Comparison of ENCODE assay signal across 10 cellular contexts in the genomic region with DNA sequence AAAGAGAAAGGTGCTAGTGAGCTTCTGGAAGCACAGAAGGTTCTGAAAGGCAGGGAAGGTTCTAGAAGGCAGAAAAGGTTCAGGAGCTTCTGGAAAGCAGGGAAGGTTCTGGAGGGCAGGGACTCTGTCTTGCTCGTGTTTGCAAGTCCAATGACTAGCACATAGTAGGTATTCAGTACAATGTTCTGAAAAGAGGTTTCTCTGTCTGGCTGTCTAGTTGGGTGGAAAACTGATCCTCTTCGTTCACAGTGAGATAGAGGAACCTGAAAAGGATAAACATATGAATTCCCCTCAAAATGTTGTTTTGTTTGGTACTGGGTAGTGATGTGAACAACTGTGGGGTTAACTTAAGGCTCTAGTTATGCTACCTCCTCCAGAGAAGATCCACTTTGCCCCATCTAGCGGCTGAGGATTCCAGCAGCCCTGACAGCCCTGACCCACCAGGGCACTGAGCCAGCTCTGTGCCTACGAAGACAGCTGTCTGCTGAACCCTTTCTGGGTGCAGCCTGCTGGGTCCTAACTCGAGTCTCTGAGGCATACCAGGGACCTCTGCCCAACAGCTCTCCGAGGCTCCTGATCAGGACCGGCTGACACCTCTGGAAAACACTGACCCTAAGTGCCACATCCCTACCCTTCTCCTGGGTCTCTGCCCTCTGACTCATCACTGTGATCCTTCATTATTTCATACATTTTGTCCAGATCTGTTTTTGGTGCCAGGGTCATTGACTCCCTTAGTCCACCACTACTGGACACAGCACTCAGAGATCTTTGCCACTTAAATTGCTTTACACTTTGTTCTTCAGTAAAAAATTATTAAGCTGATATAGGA. TPM values are rescaled to one million over a fixed set of nuclear protein-coding genes. Genes with fewer than 3 reads are reported as not detected.
A peak's percentile ranks its signal among the peaks of the same experiment; 100 is the strongest.
DNase-seq lines count a peak whose midpoint lies in the region; ATAC-seq and TF ChIP-seq lines count a peak whose summit lies in the region.
"Had no signal": no experiment of that assay in that cellular context is flagged by ENCODE, and none has a peak within 500 bp of the region (broad histone marks: within the 10 kb centered on the region; RNA-seq: fewer than 3 reads in every experiment).

No MANE protein-coding gene starts in this region.

- DNase-seq in Ammon's horn (ENCODE audit: low spot score) (peak; percentile 62), HEK293T (ENCODE audit: extremely low spot score) (peak; percentile 44), NCI-H69 (lab: John Stamatoyannopoulos, UW) (peak; percentile 70), endodermal cell (peak; percentile 72), inferior parietal cortex (ENCODE audit: extremely low spot score) (no peak)
- no peak for DNase-seq in T-helper 2 cell treated with Interferon-gamma antibody and Interleukin-4, amounts not matched to agents 5 μg/mL and 100 μg/mL, for 36 hours (ENCODE audit: low spot score)
- no peak for DNase-seq in CD4-positive, alpha-beta memory T cell
- DNase-seq: NCI-H1048 had no signal

- CTCF ChIA-PET in HEK293T (lab: Yijun Ruan, JAX): interaction anchor here (1.4 kb wide), 1 partner anchor 10 kb away, joined by 3 read pairs; no protein-coding TSS in a partner anchor
- CTCF ChIA-PET in CD4-positive, alpha-beta memory T cell (lab: Charles Lee; ENCODE audit: partially characterized antibody): no interaction called here

- intact Hi-C loops in CD4-positive, alpha-beta memory T cell (cut with micrococcal nuclease): no loop called here

- POLR2A ChIA-PET in HEK293T (lab: Yijun Ruan, JAX): no interaction called here
- POLR2A ChIA-PET in CD4-positive, alpha-beta memory T cell (lab: Charles Lee; ENCODE audit: partially characterized antibody): no interaction called here

- no peak overlapping the region for H3K9ac ChIP-seq in endodermal cell (ENCODE audit: extremely low read depth, low read length, poor library complexity, severe bottlenecking)

- H3K36me3 Mint-ChIP-seq in endodermal cell (ENCODE audit: low read depth): no peaks in the 10 kb centered on the region
- no peaks in the 10 kb centered on the region for H3K36me3 Mint-ChIP-seq in T-helper 2 cell treated with Interferon-gamma antibody and Interleukin-4, amounts not matched to agents 5 μg/mL and 100 μg/mL, for 36 hours (ENCODE audit: low read depth)
- H3K36me3 Mint-ChIP-seq in CD4-positive, alpha-beta memory T cell: no peaks in the 10 kb centered on the region
- H3K36me3 Mint-ChIP-seq: activated naive CD4-positive, alpha-beta T cell treated with anti-CD3 and anti-CD28 coated beads, Interleukin-2, amount 50 U/mL, for 72 hours had no signal

- no peak overlapping the region for H3K4me3 Mint-ChIP-seq in endodermal cell
- H3K4me3 Mint-ChIP-seq in T-helper 2 cell treated with Interferon-gamma antibody and Interleukin-4, amounts not matched to agents 5 μg/mL and 100 μg/mL, for 36 hours: no peak overlapping the region
- no peak overlapping the region for H3K4me3 Mint-ChIP-seq in CD4-positive, alpha-beta memory T cell

- peak; percentile 56 for TF ChIP-seq CTCF in endodermal cell (conservative IDR thresholded peaks at IDR 0.05)

- H3K27me3 Mint-ChIP-seq in endodermal cell (ENCODE audit: insufficient read depth): peaks cover 33% of the 10 kb centered on the region
- peaks cover 9% of the 10 kb centered on the region for H3K27me3 Mint-ChIP-seq in T-helper 2 cell treated with Interferon-gamma antibody and Interleukin-4, amounts not matched to agents 5 μg/mL and 100 μg/mL, for 36 hours (ENCODE audit: low read depth)
- peaks cover 12 to 14% of the 10 kb centered on the region in 2 donors for H3K27me3 Mint-ChIP-seq in CD4-positive, alpha-beta memory T cell

- H3K27ac Mint-ChIP-seq in endodermal cell: no peak overlapping the region
- H3K27ac Mint-ChIP-seq in T-helper 2 cell treated with Interferon-gamma antibody and Interleukin-4, amounts not matched to agents 5 μg/mL and 100 μg/mL, for 36 hours: no peak overlapping the region
- no peak overlapping the region for H3K27ac Mint-ChIP-seq in CD4-positive, alpha-beta memory T cell
- H3K27ac Mint-ChIP-seq: activated naive CD4-positive, alpha-beta T cell treated with anti-CD3 and anti-CD28 coated beads, Interleukin-2, amount 50 U/mL, for 72 hours had no signal

- H3K4me3 ChIP-seq in endodermal cell (ENCODE audit: low read length): no peak overlapping the region
- no peak overlapping the region for H3K4me3 ChIP-seq in CD4-positive, alpha-beta memory T cell (ENCODE audit: low read length in 2 of 2)

- peaks cover 63% of the 10 kb centered on the region for H3K9me3 ChIP-seq in endodermal cell (ENCODE audit: control insufficient read depth, low read length)
- no peaks in the 10 kb centered on the region for H3K9me3 ChIP-seq in CD4-positive, alpha-beta memory T cell (ENCODE audit: control insufficient read depth in 1 of 2, low read length in 2 of 2)

- H3K4me1 ChIP-seq in endodermal cell (ENCODE audit: control insufficient read depth, insufficient read depth, low read length): no peaks in the 10 kb centered on the region
- H3K4me1 ChIP-seq in CD4-positive, alpha-beta memory T cell (ENCODE audit: insufficient read depth, low read length): no peaks in the 10 kb centered on the region

- 53 to 55% methylated on average over 6 to 7 of the region's 7 CpGs for WGBS in endodermal cell (ENCODE audit: insufficient coverage in 1 of 2, insufficient read length in 1 of 2), 2 experiments

- H3K36me3 ChIP-seq in endodermal cell (ENCODE audit: control insufficient read depth, insufficient read depth, low read length): no peaks in the 10 kb centered on the region
- H3K36me3 ChIP-seq in CD4-positive, alpha-beta memory T cell (ENCODE audit: insufficient read depth, low read length): no peaks in the 10 kb centered on the region

- peaks cover under 1% of the 10 kb centered on the region for H3K4me1 Mint-ChIP-seq in endodermal cell
- H3K4me1 Mint-ChIP-seq in T-helper 2 cell treated with Interferon-gamma antibody and Interleukin-4, amounts not matched to agents 5 μg/mL and 100 μg/mL, for 36 hours (ENCODE audit: low read depth): no peaks in the 10 kb centered on the region
- H3K4me1 Mint-ChIP-seq in CD4-positive, alpha-beta memory T cell: peaks cover 0 to 4% (median 0%) of the 10 kb centered on the region in 4 donors

- H3K27me3 ChIP-seq in endodermal cell (ENCODE audit: control insufficient read depth, insufficient read depth, low read length, poor library complexity, severe bottlenecking): no peaks in the 10 kb centered on the region
- H3K27me3 ChIP-seq in CD4-positive, alpha-beta memory T cell (ENCODE audit: insufficient read depth, low read length): no peaks in the 10 kb centered on the region

- H3K27ac ChIP-seq in endodermal cell (ENCODE audit: low read depth, low read length): no peak overlapping the region
- no peak overlapping the region for H3K27ac ChIP-seq in CD4-positive, alpha-beta memory T cell (ENCODE audit: low read depth, low read length)

- ATAC-seq in HG03442 (IDR thresholded peaks at IDR 0.05; ENCODE audit: unreplicated experiment): no peak

- peaks cover 2% of the 10 kb centered on the region for H3K9me3 Mint-ChIP-seq in endodermal cell
- no peaks in the 10 kb centered on the region for H3K9me3 Mint-ChIP-seq in T-helper 2 cell treated with Interferon-gamma antibody and Interleukin-4, amounts not matched to agents 5 μg/mL and 100 μg/mL, for 36 hours
- no peaks in the 10 kb centered on the region for H3K9me3 Mint-ChIP-seq in CD4-positive, alpha-beta memory T cell
- H3K9me3 Mint-ChIP-seq: activated naive CD4-positive, alpha-beta T cell treated with anti-CD3 and anti-CD28 coated beads, Interleukin-2, amount 50 U/mL, for 72 hours had no signal

TF ChIP-seq in HEK293T, 16 proteins besides CTCF, POLR2A, EP300 and RAD21:
- no peak for TF ChIP-seq HDGF (IDR thresholded peaks at IDR 0.05; ENCODE audit: borderline replicate concordance)
- TF ChIP-seq NFRKB (IDR thresholded peaks at IDR 0.05): no peak
- no peak for TF ChIP-seq FOXM1 (IDR thresholded peaks at IDR 0.05; ENCODE audit: borderline replicate concordance)
- TF ChIP-seq SP1 (IDR thresholded peaks at IDR 0.05): no peak
- TF ChIP-seq FOXA1 (IDR thresholded peaks at IDR 0.05): no peak
- no peak for TF ChIP-seq SUZ12 (IDR thresholded peaks at IDR 0.05)
- TF ChIP-seq ELF4 (IDR thresholded peaks at IDR 0.05): no peak
- no peak for TF ChIP-seq L3MBTL2 (conservative IDR thresholded peaks at IDR 0.05)
- TF ChIP-seq, protein P1, sequence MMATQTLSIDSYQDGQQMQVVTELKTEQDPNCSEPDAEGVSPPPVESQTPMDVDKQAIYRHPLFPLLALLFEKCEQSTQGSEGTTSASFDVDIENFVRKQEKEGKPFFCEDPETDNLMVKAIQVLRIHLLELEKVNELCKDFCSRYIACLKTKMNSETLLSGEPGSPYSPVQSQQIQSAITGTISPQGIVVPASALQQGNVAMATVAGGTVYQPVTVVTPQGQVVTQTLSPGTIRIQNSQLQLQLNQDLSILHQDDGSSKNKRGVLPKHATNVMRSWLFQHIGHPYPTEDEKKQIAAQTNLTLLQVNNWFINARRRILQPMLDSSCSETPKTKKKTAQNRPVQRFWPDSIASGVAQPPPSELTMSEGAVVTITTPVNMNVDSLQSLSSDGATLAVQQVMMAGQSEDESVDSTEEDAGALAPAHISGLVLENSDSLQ (IDR thresholded peaks at IDR 0.05): no peak
- no peak for TF ChIP-seq ARNT (IDR thresholded peaks at IDR 0.05)
- no peak for TF ChIP-seq TARDBP (IDR thresholded peaks at IDR 0.05)
- TF ChIP-seq BHLHE40 (IDR thresholded peaks at IDR 0.05; ENCODE audit: borderline replicate concordance): no peak
- TF ChIP-seq CTBP1 (IDR thresholded peaks at IDR 0.05; ENCODE audit: borderline replicate concordance): no peak
- no peak for TF ChIP-seq LEF1 (IDR thresholded peaks at IDR 0.05; ENCODE audit: borderline replicate concordance)
- no peak for TF ChIP-seq FOXK2 (IDR thresholded peaks at IDR 0.05)
- no peak for TF ChIP-seq ZNF384 (IDR thresholded peaks at IDR 0.05)

RNA-seq across cellular contexts. Expression of a gene that starts 15.4 kb away (rescaled TPM):
- 1 to 10 TPM in 1 of 2 donors, under 1 TPM in 1; 0.69 to 1.2 TPM for total RNA-seq in endodermal cell
- 0.68 TPM for polyA plus RNA-seq in endodermal cell (2013, experiment 1 of 2)
- polyA plus RNA-seq in endodermal cell (2013, experiment 2 of 2): 0.37 TPM
- total RNA-seq in CD4-positive, alpha-beta memory T cell: 1 to 10 TPM; 1.7 to 1.8 TPM
- 1 to 10 TPM; 1.9 to 2.6 TPM for polyA plus RNA-seq in CD4-positive, alpha-beta memory T cell

Comparison
In these comparisons a context has a peak if more than half of its experiments do, and no peak if none do; other contexts are left out.
1. DNase-seq: peak in Ammon's horn (single experiment), HEK293T (single experiment), NCI-H69 (single experiment) and endodermal cell (single experiment); none in inferior parietal cortex (single experiment), T-helper 2 cell treated with Interferon-gamma antibody and Interleukin-4, amounts not matched to agents 5 μg/mL and 100 μg/mL, for 36 hours (single experiment) and CD4-positive, alpha-beta memory T cell (0 of 5).